ENCODE assay signal across 23 cellular contexts in the genomic region with DNA sequence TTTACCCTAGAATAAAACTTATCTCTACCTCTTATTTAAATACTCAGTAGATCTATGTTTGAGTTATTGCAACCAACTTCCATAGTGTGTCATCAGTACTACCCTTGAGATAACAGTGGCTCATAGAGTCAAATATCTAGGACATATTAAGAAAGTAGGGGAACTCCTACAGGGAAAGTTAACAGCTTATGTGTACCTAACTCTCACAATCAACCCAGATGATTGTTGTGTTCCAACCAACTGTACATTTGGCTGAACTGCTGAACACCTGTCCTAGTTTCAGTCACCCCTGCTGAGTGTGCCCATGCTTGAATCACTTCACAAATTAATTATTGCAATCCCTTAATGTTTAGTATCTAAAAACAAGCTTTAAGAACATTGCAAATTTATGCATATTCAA.
"Had no signal": no experiment of that assay in that cellular context is flagged by ENCODE, and none has a peak within 500 bp of the region (broad histone marks: within the 10 kb centered on the region; RNA-seq: fewer than 3 reads in every experiment).

No MANE protein-coding gene starts in this region.

- H3K36me3 ChIP-seq: heart left ventricle, neural progenitor cell, ovary, right lobe of liver, tibial artery, upper lobe of left lung, uterus had no signal

- H3K27ac ChIP-seq: heart left ventricle, neural progenitor cell, ovary, psoas muscle, right lobe of liver, tibial artery, upper lobe of left lung, uterus had no signal

- H3K36me3 Mint-ChIP-seq: natural killer cell treated with Interleukin-12 subunit alpha and Interleukin-12 subunit beta and Interleukin-15 and Interleukin-18, amount 100 ng/mL, for 72 hours; neural progenitor cell; stimulated activated effector memory CD8-positive, alpha-beta T cell treated with anti-CD3 and anti-CD28 coated beads, Interleukin-12 subunit alpha, Interleukin-12 subunit beta, amount 100 ng/mL, for 72 hours had no signal

- DNase-seq: effector memory CD4-positive, alpha-beta T cell; heart left ventricle; hippocampal formation; left colon; left ventricle myocardium superior; mesenchymal stem cell; midbrain; nucleus accumbens; ovary; psoas muscle; retina; right lobe of liver; stimulated activated CD4-positive, alpha-beta T cell treated with anti-CD3 and anti-CD28 coated beads, Interleukin-4, amount 100 ng/mL, for 1 hour; stimulated activated CD8-positive, alpha-beta memory T cell treated with anti-CD3 and anti-CD28 coated beads, Interleukin-4, amount 100 ng/mL, for 48 hours; tibial artery; upper lobe of left lung; uterus had no signal

- H3K9me3 ChIP-seq: heart left ventricle, ovary, psoas muscle, right lobe of liver, tibial artery, upper lobe of left lung, uterus had no signal

- H3K27ac Mint-ChIP-seq: natural killer cell treated with Interleukin-12 subunit alpha and Interleukin-12 subunit beta and Interleukin-15 and Interleukin-18, amount 100 ng/mL, for 72 hours; neural progenitor cell; stimulated activated effector memory CD8-positive, alpha-beta T cell treated with anti-CD3 and anti-CD28 coated beads, Interleukin-12 subunit alpha, Interleukin-12 subunit beta, amount 100 ng/mL, for 72 hours; stimulated activated naive CD8-positive, alpha-beta T cell treated with anti-CD3 and anti-CD28 coated beads, Interleukin-15, Interleukin-2, amounts not matched to agents 100 ng/mL and 50 ng/mL, for 24 hours had no signal

- ATAC-seq: esophagus mucosa; heart left ventricle; left colon; left ventricle myocardium superior; natural killer cell treated with Interleukin-12 subunit alpha and Interleukin-12 subunit beta and Interleukin-15 and Interleukin-18, amount 100 ng/mL, for 72 hours; psoas muscle; right lobe of liver; stimulated activated effector memory CD8-positive, alpha-beta T cell treated with anti-CD3 and anti-CD28 coated beads, Interleukin-12 subunit alpha, Interleukin-12 subunit beta, amount 100 ng/mL, for 72 hours had no signal

- H3K4me2 ChIP-seq: neural progenitor cell had no signal

- H3K27me3 Mint-ChIP-seq: natural killer cell treated with Interleukin-12 subunit alpha and Interleukin-12 subunit beta and Interleukin-15 and Interleukin-18, amount 100 ng/mL, for 72 hours; stimulated activated naive CD8-positive, alpha-beta T cell treated with anti-CD3 and anti-CD28 coated beads, Interleukin-15, Interleukin-2, amounts not matched to agents 100 ng/mL and 50 ng/mL, for 24 hours had no signal

- H3K4me1 ChIP-seq: heart left ventricle, neural progenitor cell, psoas muscle, right lobe of liver, tibial artery, upper lobe of left lung, uterus had no signal

- H3K4me1 Mint-ChIP-seq: neural progenitor cell; stimulated activated effector memory CD8-positive, alpha-beta T cell treated with anti-CD3 and anti-CD28 coated beads, Interleukin-12 subunit alpha, Interleukin-12 subunit beta, amount 100 ng/mL, for 72 hours had no signal

- H3K9me3 Mint-ChIP-seq: neural progenitor cell had no signal

- H3K4me3 ChIP-seq: heart left ventricle, lung, neural progenitor cell, ovary, psoas muscle, right lobe of liver, tibial artery, upper lobe of left lung, uterus had no signal

- H3K27me3 ChIP-seq: heart left ventricle, neural progenitor cell, ovary, right lobe of liver, tibial artery, upper lobe of left lung, uterus had no signal

- H3K9ac ChIP-seq: neural progenitor cell had no signal

- H3K4me3 Mint-ChIP-seq: natural killer cell treated with Interleukin-12 subunit alpha and Interleukin-12 subunit beta and Interleukin-15 and Interleukin-18, amount 100 ng/mL, for 72 hours; neural progenitor cell; stimulated activated effector memory CD8-positive, alpha-beta T cell treated with anti-CD3 and anti-CD28 coated beads, Interleukin-12 subunit alpha, Interleukin-12 subunit beta, amount 100 ng/mL, for 72 hours; stimulated activated naive CD8-positive, alpha-beta T cell treated with anti-CD3 and anti-CD28 coated beads, Interleukin-15, Interleukin-2, amounts not matched to agents 100 ng/mL and 50 ng/mL, for 24 hours had no signal
